In genomic region chr2:162482463-162482862, GRCh38 we compare ENCODE assay signal across 9 cellular contexts.
"Had no signal": no experiment of that assay in that cellular context is flagged by ENCODE, and none has a peak within 500 bp of the region (broad histone marks: within the 10 kb centered on the region; RNA-seq: fewer than 3 reads in every experiment).

No MANE protein-coding gene starts in this region.

- ATAC-seq: GM23338, HCT116 had no signal

- DNase-seq: GM23248, GOT3, H7, H9, HCEC 1CT, HFFc6 had no signal

- H3K9me3 ChIP-seq: HAP-1 had no signal

- H3K27ac ChIP-seq: GM23248 had no signal

- H3K36me3 ChIP-seq: HAP-1 had no signal

- H3K4me3 ChIP-seq: GM23248, GM23338, HAP-1 had no signal

- H3K4me1 ChIP-seq: HAP-1 had no signal
